ENCODE assay signal across 36 cellular contexts in genomic region chr7:119756687-119757086, GRCh38.
"Had no signal": no experiment of that assay in that cellular context is flagged by ENCODE, and none has a peak within 500 bp of the region (broad histone marks: within the 10 kb centered on the region; RNA-seq: fewer than 3 reads in every experiment).

No MANE protein-coding gene starts in this region.

- H3K4me1 Mint-ChIP-seq: activated CD4-positive, alpha-beta memory T cell treated with anti-CD3 and anti-CD28 coated beads, Interleukin-2, amount 10 ng/mL, durations not matched to agents 7 days and 5 days; activated CD4-positive, alpha-beta T cell treated with anti-CD3 and anti-CD28 coated beads for 36 hours; activated CD4-positive, alpha-beta T cell treated with anti-CD3 and anti-CD28 coated beads, Interleukin-2, amount 10 ng/mL, durations not matched to agents 7 days and 5 days; activated CD8-positive, alpha-beta memory T cell treated with anti-CD3 and anti-CD28 coated beads, Interleukin-2, amount 10 ng/mL, durations not matched to agents 7 days and 5 days; activated naive CD4-positive, alpha-beta T cell treated with anti-CD3 and anti-CD28 coated beads, Interleukin-2, amount 10 ng/mL, durations not matched to agents 7 days and 5 days; activated naive CD4-positive, alpha-beta T cell treated with anti-CD3 and anti-CD28 coated beads, Interleukin-2, amount 50 U/mL, for 24 hours; activated naive CD8-positive, alpha-beta T cell treated with anti-CD3 and anti-CD28 coated beads, Interleukin-2, amount 10 ng/mL, durations not matched to agents 7 days and 5 days; activated naive CD8-positive, alpha-beta T cell treated with anti-CD3 and anti-CD28 coated beads, Interleukin-2, amount 50 U/mL, for 24 hours; activated T-helper 17 cell treated with anti-CD3 and anti-CD28 coated beads, Interleukin-2, amount 50 U/mL, for 72 hours; central memory CD8-positive, alpha-beta T cell; T-cell; T-helper 17 cell had no signal

- H3K9me3 Mint-ChIP-seq: activated CD4-positive, alpha-beta T cell treated with anti-CD3 and anti-CD28 coated beads, Interleukin-2, amount 10 ng/mL, durations not matched to agents 7 days and 5 days; activated naive CD4-positive, alpha-beta T cell treated with anti-CD3 and anti-CD28 coated beads, Interleukin-2, amount 50 U/mL, for 24 hours; activated T-cell treated with anti-CD3 and anti-CD28 coated beads, Interleukin-2, amount 50 U/mL, for 24 hours; activated T-helper 1 cell treated with anti-CD3 and anti-CD28 coated beads, Interleukin-12 subunit alpha, Interleukin-12 subunit beta, Interleukin-2, Interleukin-4 antibody, amounts not matched to agents 30 ng/mL and 10 ng/mL and 1 ng/mL, durations not matched to agents 14 hours and 24 hours and 36 hours; brain had no signal

- H3K4me3 Mint-ChIP-seq: activated CD4-positive, alpha-beta memory T cell treated with anti-CD3 and anti-CD28 coated beads, Interleukin-2, amount 10 ng/mL, durations not matched to agents 7 days and 5 days; activated CD4-positive, alpha-beta T cell treated with anti-CD3 and anti-CD28 coated beads for 36 hours; activated CD4-positive, alpha-beta T cell treated with anti-CD3 and anti-CD28 coated beads, Interleukin-2, amount 10 ng/mL, durations not matched to agents 7 days and 5 days; activated CD8-positive, alpha-beta memory T cell treated with anti-CD3 and anti-CD28 coated beads, Interleukin-2, amount 10 ng/mL, durations not matched to agents 7 days and 5 days; activated CD8-positive, alpha-beta T cell treated with anti-CD3 and anti-CD28 coated beads, Interleukin-2, amount 10 ng/mL, durations not matched to agents 7 days and 5 days; activated naive CD4-positive, alpha-beta T cell treated with anti-CD3 and anti-CD28 coated beads, Interleukin-2, amount 10 ng/mL, durations not matched to agents 7 days and 5 days; activated naive CD4-positive, alpha-beta T cell treated with anti-CD3 and anti-CD28 coated beads, Interleukin-2, amount 50 U/mL, for 24 hours; activated naive CD8-positive, alpha-beta T cell; activated naive CD8-positive, alpha-beta T cell treated with anti-CD3 and anti-CD28 coated beads, Interleukin-2, amount 10 ng/mL, durations not matched to agents 7 days and 5 days; activated naive CD8-positive, alpha-beta T cell treated with anti-CD3 and anti-CD28 coated beads, Interleukin-2, amount 50 U/mL, for 24 hours; activated T-cell treated with anti-CD3 and anti-CD28 coated beads, Interleukin-2, amount 50 U/mL, for 24 hours; activated T-cell treated with anti-CD3 and anti-CD28 coated beads, Interleukin-2, amount 50 U/mL, for 72 hours; activated T-helper 1 cell treated with anti-CD3 and anti-CD28 coated beads, Interleukin-12 subunit alpha, Interleukin-12 subunit beta, Interleukin-2, Interleukin-4 antibody, amounts not matched to agents 30 ng/mL and 10 ng/mL and 1 ng/mL, durations not matched to agents 14 hours and 24 hours and 36 hours; activated T-helper 17 cell treated with anti-CD3 and anti-CD28 coated beads, Interleukin-2, amount 50 U/mL, for 72 hours; brain; central memory CD8-positive, alpha-beta T cell; T-cell; T-helper 17 cell had no signal

- ATAC-seq: activated CD4-positive, alpha-beta T cell treated with anti-CD3 and anti-CD28 coated beads for 36 hours; activated CD4-positive, CD25-positive, alpha-beta regulatory T cell treated with anti-CD3 and anti-CD28 coated beads, Interleukin-2, amount 50 U/mL, for 24 hours; activated CD8-positive, alpha-beta memory T cell treated with anti-CD3 and anti-CD28 coated beads, Interleukin-2, amount 10 ng/mL, durations not matched to agents 7 days and 5 days; activated CD8-positive, alpha-beta T cell treated with anti-CD3 and anti-CD28 coated beads, Interleukin-2, amount 10 ng/mL, durations not matched to agents 7 days and 5 days; activated naive CD8-positive, alpha-beta T cell treated with anti-CD3 and anti-CD28 coated beads, Interleukin-2, amount 50 U/mL, for 24 hours; activated T-cell treated with anti-CD3 and anti-CD28 coated beads, Interleukin-2, amount 50 U/mL, for 72 hours; activated T-helper 17 cell treated with anti-CD3 and anti-CD28 coated beads, Interleukin-2, amount 50 U/mL, for 72 hours; T-cell; T-helper 17 cell had no signal

- H3K4me3 ChIP-seq: ascending aorta, cardiac muscle cell had no signal

- DNase-seq: activated CD4-positive, alpha-beta memory T cell treated with anti-CD3 and anti-CD28 coated beads, Interleukin-2, amount 10 ng/mL, durations not matched to agents 7 days and 5 days; activated CD4-positive, alpha-beta T cell treated with anti-CD3 and anti-CD28 coated beads for 1 hour; activated CD4-positive, alpha-beta T cell treated with anti-CD3 and anti-CD28 coated beads for 36 hours; activated CD4-positive, alpha-beta T cell treated with anti-CD3 and anti-CD28 coated beads for 48 hours; activated CD4-positive, alpha-beta T cell treated with anti-CD3 and anti-CD28 coated beads, Interleukin-2, amount 10 ng/mL, durations not matched to agents 7 days and 5 days; activated CD4-positive, alpha-beta T cell treated with anti-CD3 and anti-CD28 coated beads, Interleukin-2, amount 50 U/mL, for 48 hours; activated CD4-positive, CD25-positive, alpha-beta regulatory T cell; activated CD8-positive, alpha-beta memory T cell treated with anti-CD3 and anti-CD28 coated beads for 24 hours; activated CD8-positive, alpha-beta memory T cell treated with anti-CD3 and anti-CD28 coated beads, Interleukin-2, amount 10 ng/mL, durations not matched to agents 7 days and 5 days; activated CD8-positive, alpha-beta memory T cell treated with anti-CD3 and anti-CD28 coated beads, Interleukin-2, amount 50 U/mL, for 48 hours; activated CD8-positive, alpha-beta T cell treated with anti-CD3 and anti-CD28 coated beads, Interleukin-2, amount 10 ng/mL, durations not matched to agents 7 days and 5 days; activated effector memory CD4-positive, alpha-beta T cell treated with Interleukin-2 at 50 U/mL for 16 hours; activated gamma-delta T cell; activated naive CD4-positive, alpha-beta T cell treated with anti-CD3 and anti-CD28 coated beads, Interleukin-2, amount 10 ng/mL, durations not matched to agents 7 days and 5 days; activated naive CD4-positive, alpha-beta T cell treated with Interleukin-2 at 50 U/mL for 16 hours; activated naive CD8-positive, alpha-beta T cell treated with anti-CD3 and anti-CD28 coated beads, Interleukin-2, amount 10 ng/mL, durations not matched to agents 7 days and 5 days; activated naive CD8-positive, alpha-beta T cell treated with anti-CD3 and anti-CD28 coated beads, Interleukin-2, amount 50 U/mL, for 24 hours; activated T-cell treated with anti-CD3 and anti-CD28 coated beads, Interleukin-2, amount 50 U/mL, for 24 hours; activated T-cell treated with anti-CD3 and anti-CD28 coated beads, Interleukin-2, amount 50 U/mL, for 72 hours; amygdala; anterior cingulate cortex; caudate nucleus; cerebellar nuclear complex; T-cell; T-helper 17 cell; T-helper 9 cell had no signal

- H3K36me3 ChIP-seq: ascending aorta, cardiac muscle cell had no signal

- H3K4me1 ChIP-seq: ascending aorta had no signal

- H3K27me3 ChIP-seq: ascending aorta, cardiac muscle cell had no signal

- H3K36me3 Mint-ChIP-seq: activated CD8-positive, alpha-beta memory T cell treated with anti-CD3 and anti-CD28 coated beads, Interleukin-2, amount 10 ng/mL, durations not matched to agents 7 days and 5 days; activated naive CD4-positive, alpha-beta T cell treated with anti-CD3 and anti-CD28 coated beads, Interleukin-2, amount 10 ng/mL, durations not matched to agents 7 days and 5 days; activated naive CD4-positive, alpha-beta T cell treated with anti-CD3 and anti-CD28 coated beads, Interleukin-2, amount 50 U/mL, for 24 hours; activated naive CD8-positive, alpha-beta T cell; activated naive CD8-positive, alpha-beta T cell treated with anti-CD3 and anti-CD28 coated beads, Interleukin-2, amount 10 ng/mL, durations not matched to agents 7 days and 5 days; brain; T-cell had no signal

- H3K27ac Mint-ChIP-seq: activated CD4-positive, alpha-beta memory T cell treated with anti-CD3 and anti-CD28 coated beads, Interleukin-2, amount 10 ng/mL, durations not matched to agents 7 days and 5 days; activated CD4-positive, alpha-beta T cell treated with anti-CD3 and anti-CD28 coated beads for 36 hours; activated CD4-positive, alpha-beta T cell treated with anti-CD3 and anti-CD28 coated beads, Interleukin-2, amount 10 ng/mL, durations not matched to agents 7 days and 5 days; activated CD8-positive, alpha-beta memory T cell treated with anti-CD3 and anti-CD28 coated beads, Interleukin-2, amount 10 ng/mL, durations not matched to agents 7 days and 5 days; activated CD8-positive, alpha-beta T cell treated with anti-CD3 and anti-CD28 coated beads, Interleukin-2, amount 10 ng/mL, durations not matched to agents 7 days and 5 days; activated naive CD4-positive, alpha-beta T cell treated with anti-CD3 and anti-CD28 coated beads, Interleukin-2, amount 10 ng/mL, durations not matched to agents 7 days and 5 days; activated naive CD4-positive, alpha-beta T cell treated with anti-CD3 and anti-CD28 coated beads, Interleukin-2, amount 50 U/mL, for 24 hours; activated naive CD8-positive, alpha-beta T cell; activated naive CD8-positive, alpha-beta T cell treated with anti-CD3 and anti-CD28 coated beads, Interleukin-2, amount 10 ng/mL, durations not matched to agents 7 days and 5 days; activated naive CD8-positive, alpha-beta T cell treated with anti-CD3 and anti-CD28 coated beads, Interleukin-2, amount 50 U/mL, for 24 hours; activated T-cell treated with anti-CD3 and anti-CD28 coated beads, Interleukin-2, amount 50 U/mL, for 24 hours; activated T-cell treated with anti-CD3 and anti-CD28 coated beads, Interleukin-2, amount 50 U/mL, for 72 hours; activated T-helper 1 cell treated with anti-CD3 and anti-CD28 coated beads, Interleukin-12 subunit alpha, Interleukin-12 subunit beta, Interleukin-2, Interleukin-4 antibody, amounts not matched to agents 30 ng/mL and 10 ng/mL and 1 ng/mL, durations not matched to agents 14 hours and 24 hours and 36 hours; activated T-helper 17 cell treated with anti-CD3 and anti-CD28 coated beads, Interleukin-2, amount 50 U/mL, for 72 hours; T-cell; T-helper 17 cell had no signal

- H3K27me3 Mint-ChIP-seq: activated CD4-positive, alpha-beta memory T cell treated with anti-CD3 and anti-CD28 coated beads, Interleukin-2, amount 10 ng/mL, durations not matched to agents 7 days and 5 days; activated CD4-positive, alpha-beta T cell treated with anti-CD3 and anti-CD28 coated beads for 36 hours; activated CD4-positive, alpha-beta T cell treated with anti-CD3 and anti-CD28 coated beads, Interleukin-2, amount 10 ng/mL, durations not matched to agents 7 days and 5 days; activated CD8-positive, alpha-beta memory T cell treated with anti-CD3 and anti-CD28 coated beads, Interleukin-2, amount 10 ng/mL, durations not matched to agents 7 days and 5 days; activated naive CD4-positive, alpha-beta T cell treated with anti-CD3 and anti-CD28 coated beads, Interleukin-2, amount 10 ng/mL, durations not matched to agents 7 days and 5 days; activated naive CD4-positive, alpha-beta T cell treated with anti-CD3 and anti-CD28 coated beads, Interleukin-2, amount 50 U/mL, for 24 hours; activated naive CD8-positive, alpha-beta T cell; activated naive CD8-positive, alpha-beta T cell treated with anti-CD3 and anti-CD28 coated beads, Interleukin-2, amount 10 ng/mL, durations not matched to agents 7 days and 5 days; activated naive CD8-positive, alpha-beta T cell treated with anti-CD3 and anti-CD28 coated beads, Interleukin-2, amount 50 U/mL, for 24 hours; activated T-cell treated with anti-CD3 and anti-CD28 coated beads, Interleukin-2, amount 50 U/mL, for 24 hours; activated T-helper 17 cell treated with anti-CD3 and anti-CD28 coated beads, Interleukin-2, amount 50 U/mL, for 72 hours; central memory CD8-positive, alpha-beta T cell; T-cell; T-helper 17 cell had no signal

- H3K27ac ChIP-seq: ascending aorta, cardiac muscle cell, VCaP had no signal

- H3K9me3 ChIP-seq: ascending aorta had no signal
